38 cellular contexts compared by ENCODE assay signal in the genomic region with DNA sequence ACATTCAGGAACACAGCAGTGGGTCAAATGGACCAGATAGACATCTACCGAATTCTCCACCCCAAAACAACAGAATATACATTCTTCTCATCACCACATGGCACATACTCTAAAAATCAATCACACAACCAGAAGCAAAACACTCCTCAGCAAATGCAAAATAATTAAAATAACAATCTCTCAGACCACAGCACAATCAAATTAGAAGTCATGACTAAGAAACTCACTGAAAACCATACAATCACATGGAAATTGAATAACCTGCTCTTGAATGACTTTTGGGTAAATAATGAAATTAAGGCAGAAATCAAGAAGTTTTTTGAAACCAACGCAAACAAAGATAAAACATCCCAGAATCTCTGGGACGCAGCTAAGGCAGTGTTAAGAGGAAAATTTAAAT. TPM values are rescaled to one million over a fixed set of nuclear protein-coding genes. Genes with fewer than 3 reads are reported as not detected.
"Had no signal": no experiment of that assay in that cellular context is flagged by ENCODE, and none has a peak within 500 bp of the region (broad histone marks: within the 10 kb centered on the region; RNA-seq: fewer than 3 reads in every experiment).

No MANE protein-coding gene starts in this region.

- DNase-seq: Karpas-422, Kasumi-1, MG63, MM.1S, MV-4-11, NCI-H1048, NCI-H1092, NCI-H1092 treated with DMSO at 0.1 percent for 48 hours, NCI-H1105, NCI-H1105 treated with DMSO at 0.1 percent for 48 hours, NCI-H1417, NCI-H1417 treated with DMSO at 0.1 percent for 48 hours, NCI-H1436, NCI-H1436 treated with DMSO at 0.1 percent for 48 hours, NCI-H146, NCI-H1694, NCI-H1694 treated with DMSO at 0.1 percent for 48 hours, NCI-H187, NCI-H187 treated with DMSO at 0.1 percent for 48 hours, NCI-H1930, NCI-H2029, NCI-H2029 treated with DMSO at 0.1 percent for 48 hours, NCI-H2081, NCI-H2081 treated with DMSO at 0.1 percent for 48 hours, NCI-H2107, NCI-H2171, NCI-H2171 treated with DMSO at 0.1 percent for 48 hours, NCI-H2227 treated with DMSO at 0.1 percent for 48 hours, NCI-H226, NCI-H345, NCI-H446, NCI-H446 treated with DMSO at 0.1 percent for 48 hours, NCI-H510A had no signal

- H3K4me3 ChIP-seq: MG63 had no signal

- H3K9ac ChIP-seq: KMS-11 had no signal

- H3K27me3 ChIP-seq: MG63 had no signal

- H3K36me3 ChIP-seq: MG63 had no signal

- H3K4me2 ChIP-seq: KMS-11 had no signal

- H3K27ac ChIP-seq: KMS-11 had no signal

RNA-seq across cellular contexts. Expression of a gene that starts 49.2 kb away (rescaled TPM):
- total RNA-seq: LHCN-M2, M059J, MCF 10A, NCI-H460 had no signal
